Comparison of ENCODE assay signal across 15 cellular contexts in genomic region chr6:163872335-163872734, GRCh38.
DNase-seq lines count a peak whose midpoint lies in the region; ATAC-seq and TF ChIP-seq lines count a peak whose summit lies in the region.
"Had no signal": no experiment of that assay in that cellular context is flagged by ENCODE, and none has a peak within 500 bp of the region (broad histone marks: within the 10 kb centered on the region; RNA-seq: fewer than 3 reads in every experiment).

No MANE protein-coding gene starts in this region.

- H3K9me3 Mint-ChIP-seq in chondrocyte (ENCODE audit: low read depth): no peaks in the 10 kb centered on the region
- no peaks in the 10 kb centered on the region for H3K9me3 Mint-ChIP-seq in mesothelial cell of epicardium
- no peaks in the 10 kb centered on the region for H3K9me3 Mint-ChIP-seq in endothelial cell (ENCODE audit: unreplicated experiment)
- H3K9me3 Mint-ChIP-seq: activated CD4-positive, alpha-beta memory T cell treated with anti-CD3 and anti-CD28 coated beads, Interleukin-2, amount 10 ng/mL, durations not matched to agents 7 days and 5 days had no signal

- H3K4me1 Mint-ChIP-seq in chondrocyte (ENCODE audit: low read depth) (peaks cover 17% of the 10 kb centered on the region), mesothelial cell of epicardium (peaks cover 8% of the 10 kb centered on the region), endothelial cell (ENCODE audit: unreplicated experiment) (peaks cover 3% of the 10 kb centered on the region)
- H3K4me1 Mint-ChIP-seq: activated CD4-positive, alpha-beta memory T cell treated with anti-CD3 and anti-CD28 coated beads, Interleukin-2, amount 10 ng/mL, durations not matched to agents 7 days and 5 days; neural progenitor cell had no signal

- no peak for ATAC-seq in GM19035 (IDR thresholded peaks at IDR 0.05; ENCODE audit: unreplicated experiment)

- H3K4me3 Mint-ChIP-seq in chondrocyte (ENCODE audit: unreplicated experiment) (no peak overlapping the region), mesothelial cell of epicardium (no peak overlapping the region), endothelial cell (ENCODE audit: unreplicated experiment) (no peak overlapping the region)
- H3K4me3 Mint-ChIP-seq: activated CD4-positive, alpha-beta memory T cell treated with anti-CD3 and anti-CD28 coated beads, Interleukin-2, amount 10 ng/mL, durations not matched to agents 7 days and 5 days; neural progenitor cell had no signal

- DNase-seq in AG09309 (ENCODE audit: low read depth) (peak; percentile 94), LNCaP clone FGC (ENCODE audit: low read depth) (peak; percentile 8), chondrocyte (ENCODE audit: low spot score) (no peak), mesothelial cell of epicardium (ENCODE audit: low spot score in 2 of 2, unreplicated experiment in 2 of 2) (no peak), endothelial cell (ENCODE audit: low spot score) (no peak), DMS114 treated with DMSO at 0.1 percent for 48 hours (lab: John Stamatoyannopoulos, UW; ENCODE audit: unreplicated experiment) (no peak), HT-29 (ENCODE audit: low spot score) (no peak)
- DNase-seq: activated CD4-positive, alpha-beta memory T cell treated with anti-CD3 and anti-CD28 coated beads, Interleukin-2, amount 10 ng/mL, durations not matched to agents 7 days and 5 days; AML-193; KG1; NCI-H1417 treated with DMSO at 0.1 percent for 48 hours; NCI-H2171 treated with DMSO at 0.1 percent for 48 hours had no signal

- H3K36me3 Mint-ChIP-seq in chondrocyte (ENCODE audit: low read depth) (no peaks in the 10 kb centered on the region), mesothelial cell of epicardium (no peaks in the 10 kb centered on the region), endothelial cell (ENCODE audit: low read depth, unreplicated experiment) (no peaks in the 10 kb centered on the region)
- H3K36me3 Mint-ChIP-seq: neural progenitor cell had no signal

- H3K27ac Mint-ChIP-seq in chondrocyte (ENCODE audit: unreplicated experiment): peak overlapping the region; percentile 76
- H3K27ac Mint-ChIP-seq in mesothelial cell of epicardium: peak overlapping the region; percentile 36
- H3K27ac Mint-ChIP-seq in endothelial cell (ENCODE audit: unreplicated experiment): no peak overlapping the region
- H3K27ac Mint-ChIP-seq: activated CD4-positive, alpha-beta memory T cell treated with anti-CD3 and anti-CD28 coated beads, Interleukin-2, amount 10 ng/mL, durations not matched to agents 7 days and 5 days; neural progenitor cell had no signal

- H3K27me3 Mint-ChIP-seq in chondrocyte (ENCODE audit: low read depth) (no peaks in the 10 kb centered on the region), mesothelial cell of epicardium (ENCODE audit: low read depth) (peaks cover 13% of the 10 kb centered on the region), endothelial cell (ENCODE audit: unreplicated experiment) (no peaks in the 10 kb centered on the region)
- H3K27me3 Mint-ChIP-seq: activated CD4-positive, alpha-beta memory T cell treated with anti-CD3 and anti-CD28 coated beads, Interleukin-2, amount 10 ng/mL, durations not matched to agents 7 days and 5 days had no signal

- H3K4me3 ChIP-seq in AG09309 (ENCODE audit: control insufficient read depth, low read depth, low read length) (no peak overlapping the region), LNCaP clone FGC (ENCODE audit: low read depth, low read length) (no peak overlapping the region)
- H3K4me3 ChIP-seq: neural progenitor cell, right atrium auricular region had no signal

- TF ChIP-seq CTCF in AG09309 (IDR thresholded peaks at IDR 0.05; ENCODE audit: control insufficient read depth, insufficient read depth, low read depth, low read length, missing control alignments) (no peak), LNCaP clone FGC (IDR thresholded peaks at IDR 0.05; ENCODE audit: control insufficient read depth, extremely low read depth, insufficient read depth) (no peak), chondrocyte (IDR thresholded peaks at IDR 0.05) (no peak), mesothelial cell of epicardium (IDR thresholded peaks at IDR 0.05; ENCODE audit: unreplicated experiment) (no peak), endothelial cell (IDR thresholded peaks at IDR 0.05; ENCODE audit: unreplicated experiment) (no peak)

Comparison
In these comparisons a context has a peak if more than half of its experiments do, and no peak if none do; other contexts are left out.
1. DNase-seq: peak in AG09309 (single experiment) and LNCaP clone FGC (single experiment); none in chondrocyte (single experiment), mesothelial cell of epicardium (0 of 2), endothelial cell (single experiment), DMS114 treated with DMSO at 0.1 percent for 48 hours (single experiment) and HT-29 (single experiment).